In the genomic region with DNA sequence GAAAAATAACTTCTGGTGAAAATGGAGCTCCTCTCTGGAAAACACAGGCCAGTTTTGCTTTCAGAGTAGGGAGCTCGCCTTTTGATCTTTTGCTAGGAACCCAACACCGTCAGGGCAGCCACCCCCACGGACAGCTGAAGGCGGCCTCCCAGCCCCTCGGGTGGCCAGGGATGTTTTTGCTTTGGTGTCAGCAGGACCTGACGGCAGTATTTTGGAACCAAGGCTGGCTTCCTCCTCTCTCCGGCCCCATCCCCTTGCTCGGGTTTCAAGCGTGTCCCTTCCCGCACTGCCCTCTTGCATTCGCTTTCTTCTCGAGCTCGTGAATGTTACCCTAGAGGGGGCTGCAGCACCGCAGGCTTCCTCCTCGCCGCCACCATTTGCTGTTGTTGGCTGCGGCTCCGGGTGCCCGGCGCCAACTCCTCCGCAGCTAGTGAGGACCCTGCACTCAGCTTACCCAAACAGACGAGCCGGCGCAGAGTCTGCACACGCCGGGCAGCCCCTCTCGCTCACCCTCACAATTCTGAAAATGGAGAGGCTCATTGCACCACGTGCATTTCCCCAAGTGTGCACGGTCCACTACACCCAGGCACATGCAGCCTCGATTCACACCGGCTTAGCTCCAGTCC, we compare ENCODE assay signal across 8 cellular contexts. TPM values are rescaled to one million over a fixed set of nuclear protein-coding genes. Genes with fewer than 3 reads are reported as not detected.
DNase-seq lines count a peak whose midpoint lies in the region; ATAC-seq, FAIRE-seq and TF ChIP-seq lines count a peak whose summit lies in the region.

No MANE protein-coding gene starts in this region.

- H3K36me3 Mint-ChIP-seq in HFFc6 (ENCODE audit: low read depth) (peaks cover 5% of the 10 kb centered on the region; the same call in 1 of the 2 replicates), chondrocyte (ENCODE audit: low read depth) (no peaks in the 10 kb centered on the region)
- no peaks in the 10 kb centered on the region for H3K36me3 Mint-ChIP-seq in CD4-positive, alpha-beta memory T cell

- FAIRE-seq in keratinocyte (lab: Jason Lieb, UNC) = no peak

- intact Hi-C loops in CD4-positive, alpha-beta memory T cell (cut with micrococcal nuclease) = no loop called here

- peaks cover 19% of the 10 kb centered on the region for H3K4me1 ChIP-seq in keratinocyte (ENCODE audit: control insufficient read depth, extremely low read depth, insufficient read depth, low read length)
- H3K4me1 ChIP-seq in smooth muscle cell (ENCODE audit: low read depth) = peaks cover 22% of the 10 kb centered on the region
- H3K4me1 ChIP-seq in CD4-positive, alpha-beta memory T cell (ENCODE audit: insufficient read depth, low read length) = no peaks in the 10 kb centered on the region
- no peaks in the 10 kb centered on the region for H3K4me1 ChIP-seq in BE2C

- POLR2A ChIA-PET in CD4-positive, alpha-beta memory T cell (lab: Charles Lee; ENCODE audit: partially characterized antibody) = no interaction called here

- H3K79me2 ChIP-seq in keratinocyte (ENCODE audit: control insufficient read depth, insufficient read depth, low read length) (no peaks in the 10 kb centered on the region), smooth muscle cell (ENCODE audit: low read depth) (no peaks in the 10 kb centered on the region)

- ATAC-seq in GM18520 (IDR thresholded peaks at IDR 0.05; ENCODE audit: unreplicated experiment) = no peak

- H3K4me3 Mint-ChIP-seq in HFFc6 = peak overlapping the region; percentile 87
- peak overlapping the region; percentile 76 for H3K4me3 Mint-ChIP-seq in chondrocyte (ENCODE audit: unreplicated experiment)
- H3K4me3 Mint-ChIP-seq in CD4-positive, alpha-beta memory T cell = peak overlapping the region in 1 of 8 donors; percentile 50

- WGBS in smooth muscle cell (ENCODE audit: low lambda C conversion rate) = 14% methylated on average over 31 of the region's 31 CpGs

- peak; percentile 47 for DNase-seq in HFFc6
- no peak for DNase-seq in chondrocyte (ENCODE audit: low spot score)
- DNase-seq in keratinocyte (ENCODE audit: low read depth, low spot score) = no peak
- DNase-seq in smooth muscle cell (lab: John Stamatoyannopoulos, UW; ENCODE audit: unreplicated experiment) = no peak
- no peak for DNase-seq in CD4-positive, alpha-beta memory T cell
- DNase-seq in BE2C = no peak
- no peak for DNase-seq in UCSD-AML1 (lab: John Stamatoyannopoulos, UW; ENCODE audit: unreplicated experiment)

- peak; percentile 55; the same call in 1 of the 2 replicates for TF ChIP-seq CTCF in HFFc6 (IDR thresholded peaks at IDR 0.05)
- peak; percentile 75 for TF ChIP-seq CTCF in chondrocyte (IDR thresholded peaks at IDR 0.05)
- TF ChIP-seq CTCF in keratinocyte (optimal IDR thresholded peaks at IDR 0.05 in 1 of 3, IDR thresholded peaks at IDR 0.05 in 1 of 3, conservative IDR thresholded peaks at IDR 0.05 in 1 of 3; ENCODE audit: extremely low read depth in 1 of 3, insufficient read depth in 2 of 3, low read length in 3 of 3) = peak in 1 of 3 experiments; percentile 42
- peak; percentile 13 for TF ChIP-seq CTCF in smooth muscle cell (IDR thresholded peaks at IDR 0.05; ENCODE audit: borderline replicate concordance, insufficient read depth, poor library complexity, severe bottlenecking)
- TF ChIP-seq CTCF in BE2C (IDR thresholded peaks at IDR 0.05; ENCODE audit: low read depth, low read length) = no peak

- CTCF ChIA-PET in CD4-positive, alpha-beta memory T cell (lab: Charles Lee; ENCODE audit: partially characterized antibody) = interaction anchor here (0.6 kb wide), 1 partner anchor 11 kb away, joined by 3 read pairs; no protein-coding TSS in a partner anchor

- H3K27ac Mint-ChIP-seq in HFFc6 = peak overlapping the region; percentile 94
- peak overlapping the region; percentile 62 for H3K27ac Mint-ChIP-seq in chondrocyte (ENCODE audit: unreplicated experiment)
- H3K27ac Mint-ChIP-seq in CD4-positive, alpha-beta memory T cell = no peak overlapping the region

- H3K4me1 Mint-ChIP-seq in HFFc6 (ENCODE audit: low read depth) (peaks cover 73% of the 10 kb centered on the region), chondrocyte (ENCODE audit: low read depth) (peaks cover 33% of the 10 kb centered on the region)
- H3K4me1 Mint-ChIP-seq in CD4-positive, alpha-beta memory T cell = peaks cover 0 to 5% (median 0%) of the 10 kb centered on the region in 4 donors

- dilution Hi-C loops in keratinocyte (cut with MboI; ENCODE audit: extremely low pct_ligation_motif_present, low sequenced_read_pairs) = no loop called here

- H2AFZ ChIP-seq in keratinocyte (ENCODE audit: control insufficient read depth, low read length) (peak overlapping the region; percentile 88), smooth muscle cell (ENCODE audit: low read depth) (peak overlapping the region; percentile 77)

- H3K27ac ChIP-seq in keratinocyte (ENCODE audit: control insufficient read depth, insufficient read depth, low read length) (no peak overlapping the region), smooth muscle cell (ENCODE audit: low read depth) (peak overlapping the region; percentile 22)
- H3K27ac ChIP-seq in CD4-positive, alpha-beta memory T cell (ENCODE audit: low read depth, low read length) = no peak overlapping the region

- H3K36me3 ChIP-seq in keratinocyte (ENCODE audit: control insufficient read depth in 2 of 2, extremely low read depth in 1 of 2, insufficient read depth in 2 of 2, low read length in 2 of 2) (no peaks in the 10 kb centered on the region), smooth muscle cell (ENCODE audit: low read depth) (no peaks in the 10 kb centered on the region), BE2C (no peaks in the 10 kb centered on the region)
- H3K36me3 ChIP-seq in CD4-positive, alpha-beta memory T cell (ENCODE audit: insufficient read depth, low read length) = no peaks in the 10 kb centered on the region

- no peaks in the 10 kb centered on the region for H3F3A ChIP-seq in smooth muscle cell (ENCODE audit: low read depth)

- H3K27me3 Mint-ChIP-seq in HFFc6 (ENCODE audit: insufficient read depth) (no peaks in the 10 kb centered on the region; the same call in 1 of the 2 replicates), chondrocyte (ENCODE audit: low read depth) (no peaks in the 10 kb centered on the region)
- peaks cover 12 to 25% of the 10 kb centered on the region in 2 donors for H3K27me3 Mint-ChIP-seq in CD4-positive, alpha-beta memory T cell

- peak overlapping the region; percentile 14 to 46 (median 25) for H3K4me3 ChIP-seq in keratinocyte (ENCODE audit: control insufficient read depth in 2 of 3, extremely low read depth in 1 of 3, insufficient read depth in 2 of 3, low read depth in 1 of 3, low read length in 3 of 3)
- peak overlapping the region; percentile 45 for H3K4me3 ChIP-seq in smooth muscle cell
- no peak overlapping the region for H3K4me3 ChIP-seq in CD4-positive, alpha-beta memory T cell (ENCODE audit: low read length in 2 of 2)
- H3K4me3 ChIP-seq in BE2C (ENCODE audit: low read depth, low read length) = no peak overlapping the region; the same call in 1 of the 2 replicates

- H3K9me3 Mint-ChIP-seq in HFFc6 = no peaks in the 10 kb centered on the region
- H3K9me3 Mint-ChIP-seq in chondrocyte (ENCODE audit: low read depth) = no peaks in the 10 kb centered on the region
- H3K9me3 Mint-ChIP-seq in CD4-positive, alpha-beta memory T cell = peaks cover 0 to 4% (median 0%) of the 10 kb centered on the region in 8 donors

- H3K9ac ChIP-seq in keratinocyte (ENCODE audit: control insufficient read depth, extremely low read depth, insufficient read depth, low read length) (peak overlapping the region; percentile 40), smooth muscle cell (ENCODE audit: low read depth) (peak overlapping the region; percentile 29)

- H3K4me2 ChIP-seq in keratinocyte (ENCODE audit: control insufficient read depth, extremely low read depth, insufficient read depth, low read depth, low read length) (peak overlapping the region; percentile 77), smooth muscle cell (peak overlapping the region; percentile 84)

- no peaks in the 10 kb centered on the region for H3K9me1 ChIP-seq in keratinocyte (ENCODE audit: control insufficient read depth, extremely low read depth, insufficient read depth, low read length)

- H3K9me3 ChIP-seq in keratinocyte (ENCODE audit: control insufficient read depth, low read depth, low read length) (no peaks in the 10 kb centered on the region), smooth muscle cell (replicated peaks; ENCODE audit: low read depth) (no peaks in the 10 kb centered on the region), BE2C (no peaks in the 10 kb centered on the region)
- H3K9me3 ChIP-seq in CD4-positive, alpha-beta memory T cell (ENCODE audit: control insufficient read depth in 1 of 2, low read length in 2 of 2) = no peaks in the 10 kb centered on the region

- H3K27me3 ChIP-seq in keratinocyte (ENCODE audit: control insufficient read depth, extremely low read depth, insufficient read depth, low read length) (no peaks in the 10 kb centered on the region), smooth muscle cell (ENCODE audit: low read depth) (no peaks in the 10 kb centered on the region), BE2C (peaks cover 5% of the 10 kb centered on the region; the same call in 1 of the 2 replicates)
- peaks cover 5% of the 10 kb centered on the region for H3K27me3 ChIP-seq in CD4-positive, alpha-beta memory T cell (ENCODE audit: insufficient read depth, low read length)

- H4K20me1 ChIP-seq in keratinocyte (ENCODE audit: control insufficient read depth, extremely low read depth, insufficient read depth, low read length) (no peaks in the 10 kb centered on the region), smooth muscle cell (ENCODE audit: low read depth) (no peaks in the 10 kb centered on the region)

RNA-seq across cellular contexts. Expression of a gene that starts 35.5 kb away (rescaled TPM):
- 10 to 100 TPM; 37.3 to 98.1 (median 90.8) TPM for total RNA-seq in HFFc6 (2021; fragmentation: NEBNext Ultra II Directional; extraction: Animal tissue kit (Norgen Biotek cat#: 25700))
- total RNA-seq in chondrocyte (0.41 to 2.0 TPM (median 1.0 TPM) in 3 replicates), smooth muscle cell (4.3 and 6.4 TPM in 2 replicates)
- polyA plus RNA-seq in keratinocyte (0.35 to 2.2 TPM (median 1.1 TPM) in 3 replicates), smooth muscle cell (2.0 and 4.4 TPM in 2 replicates)
- not detected for polyA plus RNA-seq in keratinocyte (2011; ENCODE audit: low read depth)
- 0.23 and 0.30 TPM in 2 replicates for polyA plus RNA-seq in keratinocyte (2011; cell fraction: cytosol; rRNA removed)
- 0.69 and 1.4 TPM in 2 replicates for polyA plus RNA-seq in keratinocyte (2011; cell fraction: nucleus; rRNA removed)
- polyA plus RNA-seq in keratinocyte (2012; ENCODE audit: low replicate concordance) = 0.14 and 1.1 TPM in 2 replicates
- 2.4 to 5.1 TPM (median 3.0 TPM) in 3 replicates for polyA minus RNA-seq in keratinocyte
- 3.3 TPM for polyA minus RNA-seq in keratinocyte (2011; cell fraction: cytosol; rRNA and poly(A)+ RNA removed)
- 1.3 and 4.3 TPM in 2 replicates for polyA minus RNA-seq in keratinocyte (2011; cell fraction: nucleus; rRNA and poly(A)+ RNA removed)
- total RNA-seq in CD4-positive, alpha-beta memory T cell = not detected
- not detected for polyA plus RNA-seq in CD4-positive, alpha-beta memory T cell
- polyA plus RNA-seq in BE2C (2012; ENCODE audit: insufficient read depth, insufficient read length, low read depth) = 0.29 TPM

Comparison
In these comparisons a context has a peak if more than half of its experiments do, and no peak if none do; other contexts are left out.
1. H3K27ac Mint-ChIP-seq: peak in HFFc6 (single experiment) and chondrocyte (single experiment); none in CD4-positive, alpha-beta memory T cell (0 of 7).
2. H3K4me3 ChIP-seq: peak in keratinocyte (3 of 3) and smooth muscle cell (single experiment); none in CD4-positive, alpha-beta memory T cell (0 of 2) and BE2C (single experiment).